In genomic region chr11:76267563-76267962, GRCh38 we compare ENCODE assay signal across 19 cellular contexts.
DNase-seq lines count a peak whose midpoint lies in the region; ATAC-seq and TF ChIP-seq lines count a peak whose summit lies in the region.
"Had no signal": no experiment of that assay in that cellular context is flagged by ENCODE, and none has a peak within 500 bp of the region (broad histone marks: within the 10 kb centered on the region; RNA-seq: fewer than 3 reads in every experiment).

No MANE protein-coding gene starts in this region.

- CTCF ChIA-PET in MCF 10A (lab: Yijun Ruan, JAX) = no interaction called here
- CTCF ChIA-PET in mammary epithelial cell (lab: Charles Lee; ENCODE audit: low non-redundant PET) = no interaction called here

- no peaks in the 10 kb centered on the region for H3K27me3 Mint-ChIP-seq in MCF 10A (ENCODE audit: insufficient read depth, unreplicated experiment)

- intact Hi-C loops in MCF 10A (cut with micrococcal nuclease) = no loop called here
- intact Hi-C loops in mammary epithelial cell (cut with micrococcal nuclease) = no loop called here
- intact Hi-C loops in gastrocnemius medialis (cut with DNase I; ENCODE audit: low total_unique reads) = no loop called here

- no peaks in the 10 kb centered on the region for H3K79me2 ChIP-seq in mammary epithelial cell (ENCODE audit: insufficient read depth, low read length)

- DNase-seq in MCF 10A (ENCODE audit: unreplicated experiment) = no peak
- DNase-seq in mammary epithelial cell = no peak
- peak; percentile 20 for DNase-seq in fibroblast of peridontal ligament (ENCODE audit: extremely low read depth)
- no peak for DNase-seq in gastrocnemius medialis
- DNase-seq in C1 segment of cervical spinal cord (lab: John Stamatoyannopoulos, UW) = no peak
- DNase-seq in NCI-H1105 (lab: John Stamatoyannopoulos, UW) = no peak
- no peak for DNase-seq in mesenteric fat pad (ENCODE audit: low spot score)
- DNase-seq: DMS53, KG1, NCI-H1092, NCI-H1694, NCI-H2107, NCI-H446 treated with DMSO at 0.1 percent for 48 hours, NCI-H774, Peyer's patch, SHP77 had no signal

- H3K9me3 ChIP-seq in mammary epithelial cell (replicated peaks; ENCODE audit: insufficient read depth, low read length) (no peaks in the 10 kb centered on the region), gastrocnemius medialis (no peaks in the 10 kb centered on the region)
- H3K9me3 ChIP-seq: HAP-1, Peyer's patch had no signal

- 96% methylated on average over 6 of the region's 6 CpGs for WGBS in mammary epithelial cell (ENCODE audit: low coverage, missing lambda C conversion rate)

- no peak overlapping the region for H3K4me3 Mint-ChIP-seq in MCF 10A (ENCODE audit: unreplicated experiment)

- H3K36me3 ChIP-seq in mammary epithelial cell (ENCODE audit: insufficient read depth, low read length) (no peaks in the 10 kb centered on the region), gastrocnemius medialis (no peaks in the 10 kb centered on the region)
- H3K36me3 ChIP-seq: HAP-1, Peyer's patch had no signal

- peaks cover 18% of the 10 kb centered on the region for H3K4me1 ChIP-seq in mammary epithelial cell (ENCODE audit: insufficient read depth, low read length)
- no peaks in the 10 kb centered on the region for H3K4me1 ChIP-seq in gastrocnemius medialis
- H3K4me1 ChIP-seq: HAP-1, Peyer's patch had no signal

- H3K27ac ChIP-seq in mammary epithelial cell (ENCODE audit: insufficient read depth, low read depth, low read length) (no peak overlapping the region), gastrocnemius medialis (peak overlapping the region in 3 of 4 donors; percentile 39 to 57 (median 55))
- H3K27ac ChIP-seq: 22Rv1 had no signal

- dilution Hi-C loops in mammary epithelial cell (cut with HindIII; ENCODE audit: low sequenced_read_pairs) = loop anchor here (5.0 kb wide), 1 partner anchor 35 kb away; no protein-coding TSS in a partner anchor

- POLR2A ChIA-PET in MCF 10A (lab: Yijun Ruan, JAX) = interaction anchor here (2.2 kb wide), 1 partner anchor 32 kb away, joined by 20 read pairs; no protein-coding TSS in a partner anchor

- BruUV-seq in MCF 10A (replicated peaks; lab: Mats Ljungman, UMichigan) = no TSS peak
- BruUV-seq in mammary epithelial cell (replicated peaks; lab: Mats Ljungman, UMichigan) = no TSS peak

- H3K9ac ChIP-seq in mammary epithelial cell (ENCODE audit: insufficient read depth, low read length) = no peak overlapping the region

- H3K27me3 ChIP-seq in mammary epithelial cell (ENCODE audit: insufficient read depth, low read length) = no peaks in the 10 kb centered on the region
- H3K27me3 ChIP-seq in gastrocnemius medialis = no peaks in the 10 kb centered on the region
- H3K27me3 ChIP-seq: Peyer's patch had no signal

- peaks cover 7% of the 10 kb centered on the region for H3K9me3 Mint-ChIP-seq in MCF 10A (ENCODE audit: unreplicated experiment)

- no peaks in the 10 kb centered on the region for H4K20me1 ChIP-seq in mammary epithelial cell (ENCODE audit: insufficient read depth, low read length)

- no peak overlapping the region for H3K4me2 ChIP-seq in mammary epithelial cell (ENCODE audit: insufficient read depth, low read depth, low read length)

- no peak overlapping the region for H2AFZ ChIP-seq in mammary epithelial cell (ENCODE audit: low read depth, low read length)

- TF ChIP-seq CTCF in MCF 10A (IDR thresholded peaks at IDR 0.05; ENCODE audit: unreplicated experiment) (no peak), mammary epithelial cell (conservative IDR thresholded peaks at IDR 0.05 in 1 of 2, IDR thresholded peaks at IDR 0.05 in 1 of 2; ENCODE audit: extremely low read depth in 1 of 2, insufficient read depth in 1 of 2, low read depth in 1 of 2, low read length in 2 of 2) (no peak), gastrocnemius medialis (IDR thresholded peaks at IDR 0.05 in 4 of 5, conservative IDR thresholded peaks at IDR 0.05 in 1 of 5) (no peak)

- H3K27ac Mint-ChIP-seq in MCF 10A (ENCODE audit: low read depth, unreplicated experiment) = peak overlapping the region; percentile 97

- no peak for ATAC-seq in gastrocnemius medialis
- ATAC-seq in GM18858 (IDR thresholded peaks at IDR 0.05; ENCODE audit: unreplicated experiment) = no peak

- in situ Hi-C loops in mammary epithelial cell (cut with MboI; ENCODE audit: low sequenced_read_pairs in 2 of 2) (no loop called here), gastrocnemius medialis (cut with MboI; ENCODE audit: low sequenced_read_pairs in 4 of 4) (no loop called here)

- H3K36me3 Mint-ChIP-seq in MCF 10A (ENCODE audit: insufficient read depth, unreplicated experiment) = no peaks in the 10 kb centered on the region

- peaks cover 9% of the 10 kb centered on the region for H3K4me1 Mint-ChIP-seq in MCF 10A (ENCODE audit: insufficient read depth, unreplicated experiment)

- TF ChIP-seq POLR2A in gastrocnemius medialis (IDR thresholded peaks at IDR 0.05) = no peak

- H3K4me3 ChIP-seq in mammary epithelial cell (replicated peaks in 1 of 3; ENCODE audit: insufficient read depth in 1 of 3, low read depth in 2 of 3, low read length in 3 of 3) = no peak overlapping the region
- H3K4me3 ChIP-seq in gastrocnemius medialis = no peak overlapping the region
- H3K4me3 ChIP-seq: HAP-1, Peyer's patch had no signal
